Comparison of ENCODE assay signal across 1 cellular context in the genomic region with DNA sequence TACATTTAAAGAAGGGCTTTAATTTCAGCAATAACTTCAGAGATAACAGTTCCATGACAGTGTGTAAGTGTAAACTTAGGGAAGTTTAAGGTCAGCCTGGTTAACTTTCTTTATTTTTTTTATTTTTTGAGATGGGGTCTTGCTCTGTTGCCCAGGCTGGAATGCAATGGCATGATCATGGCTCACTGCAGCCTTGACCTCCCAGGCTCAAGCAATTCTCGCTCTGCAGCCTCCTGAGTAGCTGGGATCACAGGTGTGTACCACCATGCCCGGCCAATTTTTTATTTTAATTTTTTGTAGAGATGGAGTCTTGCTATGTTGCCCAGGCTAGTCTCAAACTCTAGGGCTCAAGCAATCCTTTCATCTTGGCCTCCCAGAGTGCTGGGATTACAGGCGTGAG. TPM values are rescaled to one million over a fixed set of nuclear protein-coding genes. Genes with fewer than 3 reads are reported as not detected.
"Had no signal": no experiment of that assay in that cellular context is flagged by ENCODE, and none has a peak within 500 bp of the region (broad histone marks: within the 10 kb centered on the region; RNA-seq: fewer than 3 reads in every experiment).

No MANE protein-coding gene starts in this region.

RNA-seq across cellular contexts. Expression of a gene that starts 14.6 kb away (rescaled TPM):
- total RNA-seq: HT-29 had no signal
